Comparison of ENCODE assay signal across 8 cellular contexts in the genomic region with DNA sequence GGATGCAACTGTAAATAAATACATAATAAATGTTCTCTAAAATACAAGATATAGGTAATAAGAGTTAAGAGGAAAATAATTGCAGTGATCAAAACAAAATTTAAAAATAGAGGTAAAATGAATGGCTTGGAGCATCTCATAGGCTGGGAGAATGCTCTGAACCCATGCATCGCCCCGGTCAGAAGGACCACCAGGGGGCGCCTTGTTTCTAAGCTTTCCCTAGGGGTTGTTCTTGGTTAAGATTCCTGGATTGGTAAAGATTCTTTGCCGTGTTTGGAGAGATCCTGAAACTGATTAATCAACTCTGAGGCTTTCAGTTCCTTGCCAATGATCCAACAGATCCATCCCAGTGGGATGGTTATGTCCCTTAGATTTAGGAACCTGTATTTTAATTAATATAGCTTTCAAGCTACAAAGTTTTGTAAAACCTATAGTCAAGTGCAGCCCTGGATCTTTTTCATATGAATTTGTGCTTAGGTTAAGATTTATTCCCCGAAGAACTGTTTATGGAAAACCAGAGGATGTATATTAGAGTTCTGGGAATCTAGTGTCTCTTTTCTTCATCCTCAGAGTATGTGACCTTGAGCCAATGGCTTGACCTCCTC. TPM values are rescaled to one million over a fixed set of nuclear protein-coding genes. Genes with fewer than 3 reads are reported as not detected.
DNase-seq lines count a peak whose midpoint lies in the region; ATAC-seq and TF ChIP-seq lines count a peak whose summit lies in the region.

No MANE protein-coding gene starts in this region.

- no peak for TF ChIP-seq EP300 in Ishikawa (IDR thresholded peaks at IDR 0.05; ENCODE audit: borderline replicate concordance)

- no peak for TF ChIP-seq POLR2A in esophagus squamous epithelium (IDR thresholded peaks at IDR 0.05)

- no peaks in the 10 kb centered on the region for H3K9me3 Mint-ChIP-seq in Calu3 (ENCODE audit: low read depth, unreplicated experiment)
- no peaks in the 10 kb centered on the region for H3K9me3 Mint-ChIP-seq in natural killer cell treated with Interleukin-12 subunit alpha and Interleukin-12 subunit beta and Interleukin-15 and Interleukin-18, amount 100 ng/mL, for 72 hours
- H3K9me3 Mint-ChIP-seq in stimulated activated naive B cell treated with anti-CD40 and anti-IgM and Interleukin-4, amounts not matched to agents 10 μg/mL and 1 μg/mL and 100 μg/mL, for 72 hours = no peaks in the 10 kb centered on the region

- H3K4me1 Mint-ChIP-seq in Calu3 (ENCODE audit: low read depth, unreplicated experiment) = no peaks in the 10 kb centered on the region
- no peaks in the 10 kb centered on the region for H3K4me1 Mint-ChIP-seq in natural killer cell treated with Interleukin-12 subunit alpha and Interleukin-12 subunit beta and Interleukin-15 and Interleukin-18, amount 100 ng/mL, for 72 hours (ENCODE audit: low read depth in 2 of 2)
- peaks cover 0 to 12% of the 10 kb centered on the region in 2 donors for H3K4me1 Mint-ChIP-seq in stimulated activated naive B cell treated with anti-CD40 and anti-IgM and Interleukin-4, amounts not matched to agents 10 μg/mL and 1 μg/mL and 100 μg/mL, for 72 hours

- no peaks in the 10 kb centered on the region for H3K27me3 ChIP-seq in esophagus squamous epithelium

- intact Hi-C loops in Calu3 (cut with micrococcal nuclease; ENCODE audit: unreplicated experiment) (loop anchor here (1.0 to 5.0 kb wide), 7 partner anchors 39 to 367 kb away; no protein-coding TSS in a partner anchor), esophagus squamous epithelium (cut with DNase I) (loop anchor here (5.0 kb wide), 2 partner anchors 134 to 314 kb away; no protein-coding TSS in a partner anchor)

- no peaks in the 10 kb centered on the region for H3K36me3 ChIP-seq in esophagus squamous epithelium

- no peaks in the 10 kb centered on the region for H3K9me3 ChIP-seq in esophagus squamous epithelium

- peak; percentile 66 for TF ChIP-seq RAD21 in Ishikawa (IDR thresholded peaks at IDR 0.05; ENCODE audit: low read depth)

- no peaks in the 10 kb centered on the region for H3K36me3 Mint-ChIP-seq in Calu3 (ENCODE audit: insufficient read depth, unreplicated experiment)
- H3K36me3 Mint-ChIP-seq in natural killer cell treated with Interleukin-12 subunit alpha and Interleukin-12 subunit beta and Interleukin-15 and Interleukin-18, amount 100 ng/mL, for 72 hours = no peaks in the 10 kb centered on the region
- H3K36me3 Mint-ChIP-seq in stimulated activated naive B cell treated with anti-CD40 and anti-IgM and Interleukin-4, amounts not matched to agents 10 μg/mL and 1 μg/mL and 100 μg/mL, for 72 hours = no peaks in the 10 kb centered on the region

- TF ChIP-seq CTCF in Calu3 (IDR thresholded peaks at IDR 0.05; ENCODE audit: unreplicated experiment) = peak; percentile 86
- TF ChIP-seq CTCF in esophagus squamous epithelium (IDR thresholded peaks at IDR 0.05) = peak; percentile 87 to 96 (median 90)

- H3K27me3 Mint-ChIP-seq in Calu3 (ENCODE audit: unreplicated experiment) = peaks cover 90% of the 10 kb centered on the region
- peaks cover 7 to 13% of the 10 kb centered on the region in 2 donors for H3K27me3 Mint-ChIP-seq in natural killer cell treated with Interleukin-12 subunit alpha and Interleukin-12 subunit beta and Interleukin-15 and Interleukin-18, amount 100 ng/mL, for 72 hours
- H3K27me3 Mint-ChIP-seq in stimulated activated naive B cell treated with anti-CD40 and anti-IgM and Interleukin-4, amounts not matched to agents 10 μg/mL and 1 μg/mL and 100 μg/mL, for 72 hours = peaks cover 13% of the 10 kb centered on the region in 2 donors

- ATAC-seq in natural killer cell treated with Interleukin-12 subunit alpha and Interleukin-12 subunit beta and Interleukin-15 and Interleukin-18, amount 100 ng/mL, for 72 hours = peak; percentile 68 to 69
- peak; percentile 84 to 87 for ATAC-seq in stimulated activated naive B cell treated with anti-CD40 and anti-IgM and Interleukin-4, amounts not matched to agents 10 μg/mL and 1 μg/mL and 100 μg/mL, for 72 hours (replicated peaks)
- ATAC-seq in HG03175 (IDR thresholded peaks at IDR 0.05; ENCODE audit: unreplicated experiment) = no peak

- WGBS in esophagus squamous epithelium, 2 donors = 8 to 11% methylated on average over 5 of the region's 5 CpGs

- no peak overlapping the region for H3K27ac ChIP-seq in esophagus squamous epithelium

- H3K4me3 ChIP-seq in esophagus squamous epithelium = no peak overlapping the region

- no peak overlapping the region for H3K27ac Mint-ChIP-seq in Calu3 (ENCODE audit: unreplicated experiment)
- no peak overlapping the region for H3K27ac Mint-ChIP-seq in natural killer cell treated with Interleukin-12 subunit alpha and Interleukin-12 subunit beta and Interleukin-15 and Interleukin-18, amount 100 ng/mL, for 72 hours
- no peak overlapping the region for H3K27ac Mint-ChIP-seq in stimulated activated naive B cell treated with anti-CD40 and anti-IgM and Interleukin-4, amounts not matched to agents 10 μg/mL and 1 μg/mL and 100 μg/mL, for 72 hours

- CTCF ChIA-PET in Calu3 (lab: Charles Lee) = interaction anchor here (0.6 to 1.7 kb wide), 15 partner anchors 8 to 408 kb away, joined by 3 to 30 read pairs (median 4); no protein-coding TSS in a partner anchor

- BruUV-seq in Calu3 (replicated peaks; lab: Mats Ljungman, UMichigan) = no TSS peak

- no peak overlapping the region for H3K4me3 Mint-ChIP-seq in Calu3 (ENCODE audit: low read depth, unreplicated experiment)
- H3K4me3 Mint-ChIP-seq in natural killer cell treated with Interleukin-12 subunit alpha and Interleukin-12 subunit beta and Interleukin-15 and Interleukin-18, amount 100 ng/mL, for 72 hours = no peak overlapping the region
- H3K4me3 Mint-ChIP-seq in stimulated activated naive B cell treated with anti-CD40 and anti-IgM and Interleukin-4, amounts not matched to agents 10 μg/mL and 1 μg/mL and 100 μg/mL, for 72 hours = no peak overlapping the region

- peaks cover 0 to 15% (median 4%) of the 10 kb centered on the region in 3 donors for H3K4me1 ChIP-seq in esophagus squamous epithelium

- DNase-seq in Calu3 (peak; percentile 93), OCI-M1 (lab: John Stamatoyannopoulos, UW) (peak; percentile 82), esophagus squamous epithelium (lab: John Stamatoyannopoulos, UW) (peak; percentile 7)
- peak; percentile 87 for DNase-seq in activated T-cell treated with anti-CD3 and anti-CD28 coated beads, Interleukin-2, amount 50 U/mL, for 1 hour
- DNase-seq in natural killer cell treated with Interleukin-12 subunit alpha and Interleukin-12 subunit beta and Interleukin-15 and Interleukin-18, amount 100 ng/mL, for 72 hours (ENCODE audit: low spot score) = peak; percentile 79
- peak; percentile 51 for DNase-seq in stimulated activated naive B cell treated with anti-CD40 and anti-IgM and Interleukin-4, amounts not matched to agents 10 μg/mL and 1 μg/mL and 100 μg/mL, for 72 hours

TF ChIP-seq in Ishikawa, 13 proteins besides CTCF, POLR2A, EP300 and RAD21:
- TF ChIP-seq TAF1 (IDR thresholded peaks at IDR 0.05; ENCODE audit: low read depth) (no peak), NFIC (IDR thresholded peaks at IDR 0.05) (no peak), CREB1 (IDR thresholded peaks at IDR 0.05; ENCODE audit: low read depth) (no peak), FOXM1 (IDR thresholded peaks at IDR 0.05; ENCODE audit: borderline replicate concordance, low read depth) (no peak), YY1 (IDR thresholded peaks at IDR 0.05; ENCODE audit: low read depth) (no peak)
- TF ChIP-seq, protein P1, sequence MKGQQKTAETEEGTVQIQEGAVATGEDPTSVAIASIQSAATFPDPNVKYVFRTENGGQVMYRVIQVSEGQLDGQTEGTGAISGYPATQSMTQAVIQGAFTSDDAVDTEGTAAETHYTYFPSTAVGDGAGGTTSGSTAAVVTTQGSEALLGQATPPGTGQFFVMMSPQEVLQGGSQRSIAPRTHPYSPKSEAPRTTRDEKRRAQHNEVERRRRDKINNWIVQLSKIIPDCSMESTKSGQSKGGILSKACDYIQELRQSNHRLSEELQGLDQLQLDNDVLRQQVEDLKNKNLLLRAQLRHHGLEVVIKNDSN (IDR thresholded peaks at IDR 0.05) = no peak
- TF ChIP-seq, protein P2, sequence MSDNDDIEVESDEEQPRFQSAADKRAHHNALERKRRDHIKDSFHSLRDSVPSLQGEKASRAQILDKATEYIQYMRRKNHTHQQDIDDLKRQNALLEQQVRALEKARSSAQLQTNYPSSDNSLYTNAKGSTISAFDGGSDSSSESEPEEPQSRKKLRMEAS (IDR thresholded peaks at IDR 0.05) = no peak

RNA-seq across cellular contexts. Expression of a gene that starts 45.3 kb away (rescaled TPM):
- total RNA-seq in Calu3 (2022) (128 and 136 TPM in 2 replicates), esophagus squamous epithelium (10 to 100 TPM; 44.7 to 73.1 (median 68.5) TPM)
- total RNA-seq in natural killer cell treated with Interleukin-12 subunit alpha and Interleukin-12 subunit beta and Interleukin-15 and Interleukin-18, amount 100 ng/mL, for 72 hours = 10 to 100 TPM; 82.8 to 89.0 TPM

RNA-seq across cellular contexts. Expression of a gene that starts 55.8 kb away (rescaled TPM):
- total RNA-seq in Calu3 (2022) = 108 and 116 TPM in 2 replicates
- 10 to 100 TPM; 11.6 to 35.5 (median 26.0) TPM for total RNA-seq in esophagus squamous epithelium
- 10 to 100 TPM; 62.2 to 72.3 TPM for total RNA-seq in natural killer cell treated with Interleukin-12 subunit alpha and Interleukin-12 subunit beta and Interleukin-15 and Interleukin-18, amount 100 ng/mL, for 72 hours

Comparison
In these comparisons a context has a peak if more than half of its experiments do, and no peak if none do; other contexts are left out.
1. DNase-seq: peak in every context shown above with its lines; median percentile 93 in Calu3; 87 in activated T-cell treated with anti-CD3 and anti-CD28 coated beads, Interleukin-2, amount 50 U/mL, for 1 hour; 82 in OCI-M1; 79 in natural killer cell treated with Interleukin-12 subunit alpha and Interleukin-12 subunit beta and Interleukin-15 and Interleukin-18, amount 100 ng/mL, for 72 hours; 51 in stimulated activated naive B cell treated with anti-CD40 and anti-IgM and Interleukin-4, amounts not matched to agents 10 μg/mL and 1 μg/mL and 100 μg/mL, for 72 hours; 7 in esophagus squamous epithelium.